In the genomic region with DNA sequence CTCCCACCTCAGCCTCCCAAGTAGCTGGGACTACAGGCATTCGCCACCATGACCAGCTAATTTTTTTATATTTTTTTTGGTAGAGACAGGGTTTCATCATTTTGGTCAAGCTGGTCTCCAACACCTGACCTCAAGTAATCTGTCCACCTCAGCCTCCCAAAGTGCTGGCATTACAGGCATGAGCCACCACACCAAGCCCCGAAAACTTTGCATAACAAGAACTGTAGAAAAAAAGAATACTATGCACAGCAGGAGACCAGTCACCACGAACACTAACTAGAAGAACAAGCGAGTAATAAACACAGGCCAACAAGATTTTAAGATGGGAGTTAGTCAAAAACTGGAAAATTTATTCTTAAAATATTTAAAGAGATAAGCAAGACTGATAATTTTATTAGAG, we compare ENCODE assay signal across 22 cellular contexts.
"Had no signal": no experiment of that assay in that cellular context is flagged by ENCODE, and none has a peak within 500 bp of the region (broad histone marks: within the 10 kb centered on the region; RNA-seq: fewer than 3 reads in every experiment).

No MANE protein-coding gene starts in this region.

- H3K4me1 ChIP-seq: Peyer's patch, SJCRH30 had no signal

- H3K27ac ChIP-seq: HL-60, PC-9, Peyer's patch, SJCRH30 had no signal

- H3K27ac Mint-ChIP-seq: IgD-negative memory B cell had no signal

- H3K27me3 ChIP-seq: Peyer's patch, SJCRH30 had no signal

- H3K36me3 ChIP-seq: Peyer's patch, SJCRH30 had no signal

- H3K4me2 ChIP-seq: PC-9 had no signal

- H3K36me3 Mint-ChIP-seq: IgD-negative memory B cell had no signal

- H3K9me3 ChIP-seq: Peyer's patch, SJCRH30 had no signal

- H2AFZ ChIP-seq: PC-9 had no signal

- H3K27me3 Mint-ChIP-seq: IgD-negative memory B cell had no signal

- H3K4me3 ChIP-seq: K562, PC-9, Peyer's patch, SJCRH30 had no signal

- ATAC-seq: K562, Right ventricle myocardium inferior, SK-N-SH treated with all-trans-retinoic acid at 6 μM for 48 hours had no signal

- H3K4me1 Mint-ChIP-seq: IgD-negative memory B cell had no signal

- DNase-seq: NCI-H1092, NCI-H1436, NCI-H187, NCI-H2029, NCI-H2081 treated with DMSO at 0.1 percent for 48 hours, NCI-H2171, NCI-H226, NCI-H446, NCI-H510A, NCI-H524 treated with DMSO at 0.1 percent for 48 hours, NCI-H69, NCI-H774, OCI-M1, PC-9, Peyer's patch, SHP77 treated with DMSO at 0.1 percent for 48 hours, SJCRH30 had no signal

- H3K4me3 Mint-ChIP-seq: IgD-negative memory B cell had no signal
